7 cellular contexts compared by ENCODE assay signal in genomic region chr15:94230886-94231727, GRCh38. TPM values are rescaled to one million over a fixed set of nuclear protein-coding genes. Genes with fewer than 3 reads are reported as not detected.
DNase-seq lines count a peak whose midpoint lies in the region; ATAC-seq and TF ChIP-seq lines count a peak whose summit lies in the region.

TSS of gene MCTP2 (plus strand) at chr15:94231561. CDS start at chr15:94298266, 66,705 bp downstream.

- peak within 1 kb of the TSS; percentile 99 for H3K4me3 ChIP-seq in endocrine pancreas (ENCODE audit: control insufficient read depth, insufficient read depth, low read length)

- peak; percentile 64 for TF ChIP-seq POLR2A in GM18526 (IDR thresholded peaks at IDR 0.05; ENCODE audit: extremely low read depth, insufficient read length)

- ATAC-seq in HG03025 (IDR thresholded peaks at IDR 0.05; ENCODE audit: low FRiP score, unreplicated experiment) = peak; percentile 44

- peak within 1 kb of the TSS; percentile 100 for H3K9ac ChIP-seq in endocrine pancreas (ENCODE audit: control insufficient read depth, insufficient read depth, low read length)

- peaks cover 9% of the 10 kb centered on the region for H3K4me1 ChIP-seq in endocrine pancreas (ENCODE audit: control insufficient read depth, insufficient read depth, low read length)

- DNase-seq in NCI-H510A (lab: John Stamatoyannopoulos, UW) = peak; percentile 65
- peak; percentile 79 to 84 for DNase-seq in activated CD4-positive, alpha-beta T cell treated with anti-CD3 and anti-CD28 coated beads, Interleukin-2, amount 50 U/mL, for 48 hours
- DNase-seq in mucosa of gallbladder (ENCODE audit: low spot score) = peak; percentile 88
- DNase-seq in stimulated activated CD8-positive, alpha-beta memory T cell treated with anti-CD3 and anti-CD28 coated beads, Interleukin-7, amount 100 ng/mL, for 48 hours (ENCODE audit: extremely low read depth in 1 of 2, low read depth in 1 of 2) = peak; percentile 80 to 84

- H3K27me3 ChIP-seq in endocrine pancreas (ENCODE audit: control insufficient read depth, insufficient read depth, low read length) = no peaks in the 10 kb centered on the region

- H3K9me3 ChIP-seq in endocrine pancreas (ENCODE audit: control insufficient read depth, low read length) = no peaks in the 10 kb centered on the region

- H3K36me3 ChIP-seq in endocrine pancreas (ENCODE audit: control insufficient read depth, insufficient read depth, low read length) = no peaks in the 10 kb centered on the region

RNA-seq across cellular contexts. Expression of gene MCTP2, which starts in this region (rescaled TPM):
- 31.7 TPM for total RNA-seq in mucosa of gallbladder

Comparison
In these comparisons a context has a peak if more than half of its experiments do, and no peak if none do; other contexts are left out.
1. Peak in every context shown above with its lines: DNase-seq, ATAC-seq and H3K4me3 ChIP-seq.